ENCODE assay signal across 27 cellular contexts in the genomic region with DNA sequence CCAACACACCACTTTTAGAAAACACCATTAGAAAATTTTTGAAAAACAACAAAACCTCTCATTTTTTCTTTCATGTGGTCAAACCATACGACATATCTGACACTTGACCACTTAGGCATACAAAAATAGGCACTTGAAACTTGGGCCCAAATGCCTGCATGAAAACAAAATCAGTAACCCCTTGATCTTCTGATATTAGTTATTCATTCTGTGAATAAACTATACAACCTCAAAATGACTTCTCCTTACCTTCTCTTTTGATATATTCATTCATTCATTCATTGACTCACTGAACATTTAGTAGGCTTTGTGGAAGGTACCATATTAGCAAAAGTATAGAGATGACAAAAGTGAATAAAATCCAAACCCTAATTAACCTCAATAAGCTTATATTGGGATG. TPM values are rescaled to one million over a fixed set of nuclear protein-coding genes. Genes with fewer than 3 reads are reported as not detected.
A peak's percentile ranks its signal among the peaks of the same experiment; 100 is the strongest.
DNase-seq lines count a peak whose midpoint lies in the region; ATAC-seq, FAIRE-seq and TF ChIP-seq lines count a peak whose summit lies in the region.
"Had no signal": no experiment of that assay in that cellular context is flagged by ENCODE, and none has a peak within 500 bp of the region (broad histone marks: within the 10 kb centered on the region; RNA-seq: fewer than 3 reads in every experiment).

No MANE protein-coding gene starts in this region.

- no peak for ATAC-seq in CD4-positive, CD25-positive, alpha-beta regulatory T cell (ENCODE audit: low read depth in 2 of 2)
- no peak for ATAC-seq in effector memory CD8-positive, alpha-beta T cell (replicated peaks)
- ATAC-seq in GM21529 (IDR thresholded peaks at IDR 0.05; ENCODE audit: unreplicated experiment) = no peak
- ATAC-seq: activated CD8-positive, alpha-beta memory T cell treated with anti-CD3 and anti-CD28 coated beads, Interleukin-2, amount 10 ng/mL, durations not matched to agents 7 days and 5 days had no signal

- TF ChIP-seq CTCF in HFFc6 (IDR thresholded peaks at IDR 0.05) (no peak), neural progenitor cell (IDR thresholded peaks at IDR 0.05) (no peak)

- H3K36me3 Mint-ChIP-seq in CD4-positive, CD25-positive, alpha-beta regulatory T cell = peaks cover 50% of the 10 kb centered on the region
- H3K36me3 Mint-ChIP-seq in HFFc6 (ENCODE audit: low read depth) (peaks cover 64% of the 10 kb centered on the region), neural progenitor cell (peaks cover 38% of the 10 kb centered on the region)
- H3K36me3 Mint-ChIP-seq in effector memory CD8-positive, alpha-beta T cell (ENCODE audit: insufficient read depth) = peaks cover 78% of the 10 kb centered on the region

- H4K20me1 ChIP-seq in neural progenitor cell (ENCODE audit: low read depth) = peaks cover 24% of the 10 kb centered on the region

- peaks cover 82% of the 10 kb centered on the region for H3K36me3 ChIP-seq in CD4-positive, CD25-positive, alpha-beta regulatory T cell (ENCODE audit: control insufficient read depth, insufficient read depth, low read length)
- peaks cover 17% of the 10 kb centered on the region for H3K36me3 ChIP-seq in neural progenitor cell
- peaks cover 11 to 13% of the 10 kb centered on the region in 2 donors for H3K36me3 ChIP-seq in small intestine (ENCODE audit: control insufficient read depth in 2 of 2, insufficient read depth in 2 of 2, low read length in 2 of 2)

- peaks cover 32% of the 10 kb centered on the region for H3K79me2 ChIP-seq in neural progenitor cell (ENCODE audit: low read depth)

- no peaks in the 10 kb centered on the region for H3F3A ChIP-seq in neural progenitor cell (ENCODE audit: low read depth)

- peak overlapping the region in 2 of 3 donors; percentile 60 to 73 for H3K27ac Mint-ChIP-seq in CD4-positive, CD25-positive, alpha-beta regulatory T cell
- H3K27ac Mint-ChIP-seq in HFFc6 (peak overlapping the region; percentile 38), neural progenitor cell (peak overlapping the region; percentile 64)
- H3K27ac Mint-ChIP-seq in effector memory CD8-positive, alpha-beta T cell = peak overlapping the region; percentile 21 to 84
- H3K27ac Mint-ChIP-seq: activated CD8-positive, alpha-beta memory T cell treated with anti-CD3 and anti-CD28 coated beads, Interleukin-2, amount 10 ng/mL, durations not matched to agents 7 days and 5 days; activated naive CD8-positive, alpha-beta T cell treated with anti-CD3 and anti-CD28 coated beads for 36 hours; activated T-helper 2 cell treated with anti-CD3 and anti-CD28 coated beads, Interferon-gamma antibody, Interleukin-2, Interleukin-4, amounts not matched to agents 10 μg/mL and 5 μg/mL and 100 μg/mL, durations not matched to agents 14 hours and 24 hours and 36 hours; dendritic cell treated with granulocyte-macrophage colony-stimulating factor and Interleukin-4, amounts not matched to agents 40 ng/mL and 50 ng/mL, for 4 days had no signal

- peaks cover 29% of the 10 kb centered on the region for H3K4me1 ChIP-seq in CD4-positive, CD25-positive, alpha-beta regulatory T cell (ENCODE audit: control insufficient read depth, insufficient read depth, low read length, poor library complexity, severe bottlenecking)
- H3K4me1 ChIP-seq in neural progenitor cell (no peaks in the 10 kb centered on the region), small intestine (ENCODE audit: control insufficient read depth in 2 of 2, insufficient read depth in 1 of 2, low read depth in 1 of 2, low read length in 1 of 2) (no peaks in the 10 kb centered on the region)

- peak overlapping the region in 2 of 4 donors; percentile 49 to 52 for H3K4me3 Mint-ChIP-seq in CD4-positive, CD25-positive, alpha-beta regulatory T cell
- H3K4me3 Mint-ChIP-seq in HFFc6 (no peak overlapping the region), neural progenitor cell (no peak overlapping the region)
- H3K4me3 Mint-ChIP-seq in effector memory CD8-positive, alpha-beta T cell = no peak overlapping the region
- H3K4me3 Mint-ChIP-seq: activated CD8-positive, alpha-beta memory T cell treated with anti-CD3 and anti-CD28 coated beads, Interleukin-2, amount 10 ng/mL, durations not matched to agents 7 days and 5 days; activated naive CD8-positive, alpha-beta T cell treated with anti-CD3 and anti-CD28 coated beads for 36 hours; dendritic cell treated with granulocyte-macrophage colony-stimulating factor and Interleukin-4, amounts not matched to agents 40 ng/mL and 50 ng/mL, for 4 days had no signal

- H2AFZ ChIP-seq in neural progenitor cell (replicated peaks) = no peak overlapping the region

- H3K27me3 Mint-ChIP-seq in CD4-positive, CD25-positive, alpha-beta regulatory T cell = no peaks in the 10 kb centered on the region
- H3K27me3 Mint-ChIP-seq in HFFc6 (ENCODE audit: insufficient read depth) (peaks cover 5% of the 10 kb centered on the region; the same call in 1 of the 2 replicates), neural progenitor cell (ENCODE audit: insufficient read depth, low read depth) (no peaks in the 10 kb centered on the region)
- no peaks in the 10 kb centered on the region for H3K27me3 Mint-ChIP-seq in effector memory CD8-positive, alpha-beta T cell
- H3K27me3 Mint-ChIP-seq: activated CD8-positive, alpha-beta memory T cell treated with anti-CD3 and anti-CD28 coated beads, Interleukin-2, amount 10 ng/mL, durations not matched to agents 7 days and 5 days; activated naive CD8-positive, alpha-beta T cell treated with anti-CD3 and anti-CD28 coated beads for 36 hours; dendritic cell treated with granulocyte-macrophage colony-stimulating factor and Interleukin-4, amounts not matched to agents 40 ng/mL and 50 ng/mL, for 4 days had no signal

- H3K4me3 ChIP-seq in CD4-positive, CD25-positive, alpha-beta regulatory T cell (ENCODE audit: low read depth, low read length) = peak overlapping the region; percentile 1
- no peak overlapping the region for H3K4me3 ChIP-seq in neural progenitor cell
- H3K4me3 ChIP-seq in small intestine (ENCODE audit: low read depth in 1 of 2, low read length in 2 of 2) = no peak overlapping the region
- H3K4me3 ChIP-seq: ascending aorta, skin epidermis had no signal

- H3K4me1 Mint-ChIP-seq in CD4-positive, CD25-positive, alpha-beta regulatory T cell = peaks cover 40 to 68% (median 62%) of the 10 kb centered on the region in 4 donors
- H3K4me1 Mint-ChIP-seq in HFFc6 (ENCODE audit: low read depth) = peaks cover 70% of the 10 kb centered on the region
- H3K4me1 Mint-ChIP-seq in effector memory CD8-positive, alpha-beta T cell (ENCODE audit: low read depth in 2 of 2) = peaks cover 36 to 49% of the 10 kb centered on the region in 2 donors
- H3K4me1 Mint-ChIP-seq in neural progenitor cell = peaks cover 4% of the 10 kb centered on the region

- no peak overlapping the region for H3K4me2 ChIP-seq in neural progenitor cell
- H3K4me2 ChIP-seq: SK-N-SH had no signal

- H3K27ac ChIP-seq in CD4-positive, CD25-positive, alpha-beta regulatory T cell (ENCODE audit: insufficient read depth, low read length, poor library complexity, severe bottlenecking) = peak overlapping the region; percentile 48
- no peak overlapping the region for H3K27ac ChIP-seq in neural progenitor cell
- H3K27ac ChIP-seq in small intestine (ENCODE audit: low read depth in 1 of 2, low read length in 1 of 2) = no peak overlapping the region
- H3K27ac ChIP-seq: ascending aorta, WERI-Rb-1 had no signal

- H3K9me3 Mint-ChIP-seq in CD4-positive, CD25-positive, alpha-beta regulatory T cell = peaks cover 0 to 2% (median 0%) of the 10 kb centered on the region in 7 donors
- H3K9me3 Mint-ChIP-seq in HFFc6 = no peaks in the 10 kb centered on the region
- H3K9me3 Mint-ChIP-seq in effector memory CD8-positive, alpha-beta T cell = no peaks in the 10 kb centered on the region
- no peaks in the 10 kb centered on the region for H3K9me3 Mint-ChIP-seq in neural progenitor cell
- H3K9me3 Mint-ChIP-seq: activated naive CD8-positive, alpha-beta T cell treated with anti-CD3 and anti-CD28 coated beads for 36 hours; activated T-helper 2 cell treated with anti-CD3 and anti-CD28 coated beads, Interferon-gamma antibody, Interleukin-2, Interleukin-4, amounts not matched to agents 10 μg/mL and 5 μg/mL and 100 μg/mL, durations not matched to agents 14 hours and 24 hours and 36 hours; dendritic cell treated with granulocyte-macrophage colony-stimulating factor and Interleukin-4, amounts not matched to agents 40 ng/mL and 50 ng/mL, for 4 days had no signal

- no peaks in the 10 kb centered on the region for H3K27me3 ChIP-seq in CD4-positive, CD25-positive, alpha-beta regulatory T cell (ENCODE audit: control insufficient read depth, insufficient read depth, low read length)
- H3K27me3 ChIP-seq in neural progenitor cell (no peaks in the 10 kb centered on the region), small intestine (ENCODE audit: control insufficient read depth in 2 of 2, insufficient read depth in 2 of 2, low read length in 2 of 2) (no peaks in the 10 kb centered on the region)
- H3K27me3 ChIP-seq: ascending aorta had no signal

- FAIRE-seq in small intestine (lab: Jason Lieb, UNC) = no peak
- FAIRE-seq: endometrium had no signal

- H3K9ac ChIP-seq in neural progenitor cell = no peak overlapping the region
- H3K9ac ChIP-seq: SK-N-SH had no signal

- DNase-seq in CD4-positive, CD25-positive, alpha-beta regulatory T cell = no peak
- no peak for DNase-seq in HFFc6
- no peak for DNase-seq in effector memory CD8-positive, alpha-beta T cell
- no peak for DNase-seq in neural progenitor cell (ENCODE audit: low spot score)
- no peak for DNase-seq in GM19238 (ENCODE audit: insufficient read length, low spot score)
- DNase-seq in small intestine = no peak
- DNase-seq in 8988T = no peak
- DNase-seq: activated CD4-positive, alpha-beta T cell treated with anti-CD3 and anti-CD28 coated beads, Interleukin-2, amount 50 U/mL, for 1 hour; activated CD8-positive, alpha-beta memory T cell treated with anti-CD3 and anti-CD28 coated beads, Interleukin-2, amount 10 ng/mL, durations not matched to agents 7 days and 5 days; activated naive CD8-positive, alpha-beta T cell treated with anti-CD3 and anti-CD28 coated beads for 36 hours; C1 segment of cervical spinal cord; central memory CD4-positive, alpha-beta T cell; EL; glutamatergic neuron; Karpas-422; kidney glomerular epithelial cell; NCI-H1694; NCI-H510A treated with DMSO at 0.1 percent for 48 hours; RPMI8226; SK-N-SH; WERI-Rb-1 had no signal

- WGBS in small intestine, 3 donors = 59 to 77% (median 65%) methylated on average over 1 of the region's 1 CpG

- H3K9me3 ChIP-seq in CD4-positive, CD25-positive, alpha-beta regulatory T cell (ENCODE audit: control insufficient read depth in 2 of 2, low read length in 2 of 2) = no peaks in the 10 kb centered on the region
- no peaks in the 10 kb centered on the region for H3K9me3 ChIP-seq in neural progenitor cell (ENCODE audit: low read depth)
- no peaks in the 10 kb centered on the region for H3K9me3 ChIP-seq in small intestine (ENCODE audit: control insufficient read depth, low read depth)
- H3K9me3 ChIP-seq: ascending aorta, SK-N-SH had no signal

RNA-seq across cellular contexts. Expression of a gene that starts 26.4 kb away (rescaled TPM):
- 524 TPM for total RNA-seq in CD4-positive, CD25-positive, alpha-beta regulatory T cell
- polyA plus RNA-seq in CD4-positive, CD25-positive, alpha-beta regulatory T cell = 100 to 1,000 TPM; 360 to 577 (median 469) TPM
- total RNA-seq in HFFc6 (2021; fragmentation: NEBNext Ultra II Directional; extraction: Animal tissue kit (Norgen Biotek cat#: 25700)) = 1,000 to 10,000 TPM; 1,442 to 1,960 (median 1,623) TPM
- total RNA-seq in neural progenitor cell (ENCODE audit: low replicate concordance) = 229 and 358 TPM in 2 replicates
- polyA plus RNA-seq in small intestine = 100 to 1,000 TPM in 1 of 3 donors, 10 to 100 TPM in 2; 42.3 to 172 (median 51.3) TPM
